ENCODE assay signal across 19 cellular contexts in the genomic region with DNA sequence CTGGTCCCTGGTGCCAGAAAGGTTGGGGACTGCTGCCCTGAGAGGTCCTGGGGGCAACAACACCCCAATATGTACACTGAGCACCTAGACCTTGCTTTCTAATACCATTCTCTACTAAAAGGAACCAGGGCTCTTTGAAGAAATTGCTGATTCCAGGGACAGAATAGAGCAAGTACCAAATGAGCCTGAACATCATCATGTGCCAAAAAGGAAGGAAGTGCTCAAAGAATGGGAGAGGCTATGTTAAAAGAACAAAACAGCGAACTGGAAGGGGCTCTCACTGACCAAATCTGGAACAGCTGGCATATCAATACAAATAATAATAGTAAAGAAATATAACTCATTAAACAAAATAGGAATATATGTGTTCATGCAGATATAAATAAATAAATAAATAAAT.
"Had no signal": no experiment of that assay in that cellular context is flagged by ENCODE, and none has a peak within 500 bp of the region (broad histone marks: within the 10 kb centered on the region; RNA-seq: fewer than 3 reads in every experiment).

No MANE protein-coding gene starts in this region.

- H3K36me3 Mint-ChIP-seq: naive B cell; stimulated activated naive B cell treated with anti-CD40 and anti-IgM and Interleukin-4, amounts not matched to agents 10 μg/mL and 1 μg/mL and 100 μg/mL, for 72 hours had no signal

- H3K9me3 Mint-ChIP-seq: central memory CD8-positive, alpha-beta T cell; effector memory CD8-positive, alpha-beta T cell; naive B cell; stimulated activated naive B cell treated with anti-CD40 and anti-IgM and Interleukin-4, amounts not matched to agents 10 μg/mL and 1 μg/mL and 100 μg/mL, for 72 hours; stimulated activated naive CD8-positive, alpha-beta T cell treated with anti-CD3 and anti-CD28 coated beads, Interleukin-15, amount 100 ng/mL, for 72 hours had no signal

- H3K4me3 Mint-ChIP-seq: central memory CD8-positive, alpha-beta T cell; effector memory CD8-positive, alpha-beta T cell; naive B cell; nephron; stimulated activated naive B cell treated with anti-CD40 and anti-IgM and Interleukin-4, amounts not matched to agents 10 μg/mL and 1 μg/mL and 100 μg/mL, for 72 hours; stimulated activated naive CD8-positive, alpha-beta T cell treated with anti-CD3 and anti-CD28 coated beads, Interleukin-15, amount 100 ng/mL, for 72 hours had no signal

- H3K27me3 Mint-ChIP-seq: central memory CD8-positive, alpha-beta T cell; effector memory CD8-positive, alpha-beta T cell; naive B cell; stimulated activated naive CD8-positive, alpha-beta T cell treated with anti-CD3 and anti-CD28 coated beads, Interleukin-15, amount 100 ng/mL, for 72 hours had no signal

- H3K27me3 ChIP-seq: esophagus squamous epithelium, foreskin keratinocyte, neutrophil, transverse colon had no signal

- H3K27ac Mint-ChIP-seq: nephron; stimulated activated naive B cell treated with anti-CD40 and anti-IgM and Interleukin-4, amounts not matched to agents 10 μg/mL and 1 μg/mL and 100 μg/mL, for 72 hours; stimulated activated naive CD8-positive, alpha-beta T cell treated with anti-CD3 and anti-CD28 coated beads, Interleukin-15, amount 100 ng/mL, for 72 hours had no signal

- H3K4me3 ChIP-seq: esophagus squamous epithelium, lung, thoracic aorta, transverse colon had no signal

- H3K36me3 ChIP-seq: esophagus squamous epithelium, neutrophil, thoracic aorta, transverse colon had no signal

- H3K27ac ChIP-seq: esophagus squamous epithelium, foreskin keratinocyte, neutrophil, thoracic aorta, transverse colon had no signal

- H3K4me1 ChIP-seq: transverse colon had no signal

- H3K4me1 Mint-ChIP-seq: central memory CD8-positive, alpha-beta T cell; naive B cell; stimulated activated naive B cell treated with anti-CD40 and anti-IgM and Interleukin-4, amounts not matched to agents 10 μg/mL and 1 μg/mL and 100 μg/mL, for 72 hours; stimulated activated naive CD8-positive, alpha-beta T cell treated with anti-CD3 and anti-CD28 coated beads, Interleukin-15, amount 100 ng/mL, for 72 hours had no signal

- H3K9me3 ChIP-seq: esophagus squamous epithelium, neutrophil, thoracic aorta, transverse colon had no signal

- DNase-seq: cortex of kidney; effector memory CD8-positive, alpha-beta T cell; esophagus squamous epithelium; foreskin keratinocyte; hypothalamus; kidney glomerular epithelial cell; mesendoderm; naive B cell; stimulated activated CD4-positive, alpha-beta T cell treated with anti-CD3 and anti-CD28 coated beads, Interleukin-2, amount 100 ng/mL, for 24 hours; stimulated activated CD4-positive, alpha-beta T cell treated with anti-CD3 and anti-CD28 coated beads, Interleukin-4, amount 100 ng/mL, for 4 hours; stimulated activated naive B cell treated with anti-CD40 and anti-IgM and Interleukin-4, amounts not matched to agents 10 μg/mL and 1 μg/mL and 100 μg/mL, for 72 hours; stimulated activated naive CD8-positive, alpha-beta T cell treated with anti-CD3 and anti-CD28 coated beads, Interleukin-15, amount 100 ng/mL, for 72 hours; transverse colon had no signal

- ATAC-seq: effector memory CD8-positive, alpha-beta T cell; foreskin keratinocyte; sciatic nerve; stimulated activated naive B cell treated with anti-CD40 and anti-IgM and Interleukin-4, amounts not matched to agents 10 μg/mL and 1 μg/mL and 100 μg/mL, for 72 hours; stimulated activated naive CD8-positive, alpha-beta T cell treated with anti-CD3 and anti-CD28 coated beads, Interleukin-15, amount 100 ng/mL, for 72 hours had no signal
